ENCODE assay signal across 13 cellular contexts in genomic region chr11:27469333-27469680, GRCh38. TPM values are rescaled to one million over a fixed set of nuclear protein-coding genes. Genes with fewer than 3 reads are reported as not detected.
A peak's percentile ranks its signal among the peaks of the same experiment; 100 is the strongest.
DNase-seq lines count a peak whose midpoint lies in the region; ATAC-seq and TF ChIP-seq lines count a peak whose summit lies in the region.
"Had no signal": no experiment of that assay in that cellular context is flagged by ENCODE, and none has a peak within 500 bp of the region (broad histone marks: within the 10 kb centered on the region; RNA-seq: fewer than 3 reads in every experiment).

No MANE protein-coding gene starts in this region.

- no peaks in the 10 kb centered on the region for H3K9me2 ChIP-seq in PC-9 (ENCODE audit: insufficient read depth)

- H3K4me3 Mint-ChIP-seq in mesothelial cell of epicardium = peak overlapping the region; percentile 46
- H3K4me3 Mint-ChIP-seq: activated naive CD8-positive, alpha-beta T cell had no signal

- H3K4me1 ChIP-seq in PC-9 (replicated peaks; ENCODE audit: insufficient read depth) (peaks cover 69% of the 10 kb centered on the region), ectodermal cell (ENCODE audit: control insufficient read depth, insufficient read depth, low read length) (peaks cover 32% of the 10 kb centered on the region), suprapubic skin (peaks cover 71% of the 10 kb centered on the region), SJCRH30 (peaks cover 3% of the 10 kb centered on the region; the same call in 1 of the 2 replicates)

- TF ChIP-seq EP300 in suprapubic skin (IDR thresholded peaks at IDR 0.05) = no peak

- intact Hi-C loops in PC-9 (cut with micrococcal nuclease; ENCODE audit: unreplicated experiment) = loop anchor here (5.0 to 10.0 kb wide), 2 partner anchors 172 to 1365 kb away; no protein-coding TSS in a partner anchor

- no peak overlapping the region for H3K27ac Mint-ChIP-seq in mesothelial cell of epicardium
- H3K27ac Mint-ChIP-seq: activated naive CD8-positive, alpha-beta T cell; immature natural killer cell had no signal

- H3K27me3 ChIP-seq in PC-9 (ENCODE audit: insufficient read depth, low read depth) (no peaks in the 10 kb centered on the region), ectodermal cell (ENCODE audit: control insufficient read depth, insufficient read depth, low read length, poor library complexity, severe bottlenecking) (no peaks in the 10 kb centered on the region), suprapubic skin (no peaks in the 10 kb centered on the region), SJCRH30 (no peaks in the 10 kb centered on the region)
- H3K27me3 ChIP-seq: uterus had no signal

- TF ChIP-seq CTCF in PC-9 (conservative IDR thresholded peaks at IDR 0.05) (no peak), mesothelial cell of epicardium (IDR thresholded peaks at IDR 0.05; ENCODE audit: unreplicated experiment) (no peak), suprapubic skin (IDR thresholded peaks at IDR 0.05) (no peak)

- H3K27ac ChIP-seq in PC-9 (peak overlapping the region; percentile 94), ectodermal cell (ENCODE audit: insufficient read depth, low read depth, low read length, poor library complexity, severe bottlenecking) (no peak overlapping the region), suprapubic skin (peak overlapping the region; percentile 97), SJCRH30 (no peak overlapping the region)

- H3K4me2 ChIP-seq in PC-9 = peak overlapping the region; percentile 96

- no peak for DNase-seq in PC-9
- no peak for DNase-seq in mesothelial cell of epicardium (ENCODE audit: low spot score in 2 of 2, unreplicated experiment in 2 of 2)
- no peak for DNase-seq in suprapubic skin (ENCODE audit: low spot score in 2 of 2)
- DNase-seq in SHP77 treated with DMSO at 0.1 percent for 48 hours (lab: John Stamatoyannopoulos, UW) = no peak
- DNase-seq in SJCRH30 = no peak
- DNase-seq: activated CD4-positive, alpha-beta T cell treated with anti-CD3 and anti-CD28 coated beads, Interleukin-2, amount 50 U/mL, for 1 hour; immature natural killer cell; NCI-H446; nucleus accumbens; uterus had no signal

- H3K9me3 Mint-ChIP-seq in mesothelial cell of epicardium = no peaks in the 10 kb centered on the region
- H3K9me3 Mint-ChIP-seq: immature natural killer cell had no signal

- CTCF ChIA-PET in PC-9 (lab: Charles Lee) = no interaction called here

- POLR2A ChIA-PET in PC-9 (lab: Charles Lee; ENCODE audit: unreplicated experiment) = no interaction called here

- BruUV-seq in PC-9 (replicated peaks; lab: Mats Ljungman, UMichigan) = no TSS peak

- no peak for ATAC-seq in GM18517 (IDR thresholded peaks at IDR 0.05; ENCODE audit: unreplicated experiment)

- H3K4me1 Mint-ChIP-seq in mesothelial cell of epicardium = peaks cover 64% of the 10 kb centered on the region

- peak overlapping the region; percentile 86 for H2AFZ ChIP-seq in PC-9

- peaks cover 50% of the 10 kb centered on the region for H3F3A ChIP-seq in PC-9 (ENCODE audit: insufficient read depth, low read depth)

- H3K36me3 Mint-ChIP-seq in mesothelial cell of epicardium = no peaks in the 10 kb centered on the region
- H3K36me3 Mint-ChIP-seq: activated naive CD8-positive, alpha-beta T cell had no signal

- H3K9me3 ChIP-seq in PC-9 (ENCODE audit: insufficient read depth, low read depth) (no peaks in the 10 kb centered on the region), ectodermal cell (ENCODE audit: control insufficient read depth, low read length) (no peaks in the 10 kb centered on the region), suprapubic skin (no peaks in the 10 kb centered on the region), SJCRH30 (replicated peaks) (no peaks in the 10 kb centered on the region)
- H3K9me3 ChIP-seq: uterus had no signal

- H3K79me2 ChIP-seq in PC-9 (ENCODE audit: low read depth) = peaks cover 70% of the 10 kb centered on the region

- H3K36me3 ChIP-seq in PC-9 (ENCODE audit: low read depth) (no peaks in the 10 kb centered on the region), ectodermal cell (ENCODE audit: control insufficient read depth, insufficient read depth, low read length) (no peaks in the 10 kb centered on the region), suprapubic skin (no peaks in the 10 kb centered on the region), SJCRH30 (no peaks in the 10 kb centered on the region)
- H3K36me3 ChIP-seq: uterus had no signal

- WGBS in ectodermal cell, 2 experiments = 41 to 47% methylated on average over 3 of the region's 3 CpGs
- WGBS in suprapubic skin = 55% methylated on average over 3 of the region's 3 CpGs

- H3K4me3 ChIP-seq in PC-9 (peak overlapping the region; percentile 92), ectodermal cell (ENCODE audit: insufficient read depth, low read depth, low read length) (peak overlapping the region; percentile 88), suprapubic skin (peak overlapping the region; percentile 98), SJCRH30 (no peak overlapping the region)
- H3K4me3 ChIP-seq: uterus had no signal

- H4K20me1 ChIP-seq in PC-9 (ENCODE audit: insufficient read depth) = no peaks in the 10 kb centered on the region

- peaks cover 1% of the 10 kb centered on the region for H3K27me3 Mint-ChIP-seq in mesothelial cell of epicardium (ENCODE audit: low read depth)

- TF ChIP-seq POLR2A in suprapubic skin (IDR thresholded peaks at IDR 0.05) = no peak

RNA-seq across cellular contexts. Expression of gene LGR4, which starts 3.3 kb away (rescaled TPM):
- 33.4 and 37.4 TPM in 2 replicates for total RNA-seq in PC-9 (2021)
- polyA plus RNA-seq in ectodermal cell (2013, experiment 1 of 4) = 93.0 TPM
- 110 TPM for polyA plus RNA-seq in ectodermal cell (2013, experiment 2 of 4)
- 108 TPM for polyA plus RNA-seq in ectodermal cell (2013, experiment 3 of 4)
- 116 TPM for polyA plus RNA-seq in ectodermal cell (2013, experiment 4 of 4)
- total RNA-seq in mesothelial cell of epicardium = 26.8 to 28.2 TPM (median 27.5 TPM) in 3 replicates
- 100 to 1,000 TPM in 1 of 4 donors, 10 to 100 TPM in 3; 54.7 to 143 (median 66.4) TPM for total RNA-seq in suprapubic skin
- total RNA-seq in SJCRH30 (2014; rRNA removed; shearing (Covaris generic)) = 40.0 and 44.2 TPM in 2 replicates

RNA-seq across cellular contexts. Expression of gene LIN7C, which starts 37.3 kb away (rescaled TPM):
- total RNA-seq in PC-9 (2021) = 21.2 and 30.6 TPM in 2 replicates
- 31.3 TPM for polyA plus RNA-seq in ectodermal cell (2013, experiment 1 of 4)
- polyA plus RNA-seq in ectodermal cell (2013, experiment 2 of 4) = 26.6 TPM
- 17.0 TPM for polyA plus RNA-seq in ectodermal cell (2013, experiment 3 of 4)
- 16.7 TPM for polyA plus RNA-seq in ectodermal cell (2013, experiment 4 of 4)
- 26.0 to 27.8 TPM (median 26.5 TPM) in 3 replicates for total RNA-seq in mesothelial cell of epicardium
- total RNA-seq in suprapubic skin = 10 to 100 TPM; 31.7 to 45.5 (median 42.6) TPM
- total RNA-seq in SJCRH30 (2014; rRNA removed; shearing (Covaris generic)) = 64.6 and 70.6 TPM in 2 replicates

Comparison
In these comparisons a context has a peak if more than half of its experiments do, and no peak if none do; other contexts are left out.
1. H3K27ac ChIP-seq: peak in PC-9 (single experiment) and suprapubic skin (single experiment); none in ectodermal cell (single experiment) and SJCRH30 (single experiment).